Comparison of ENCODE assay signal across 18 cellular contexts in genomic region chr10:78906734-78907385, GRCh38.
DNase-seq lines count a peak whose midpoint lies in the region; ATAC-seq and TF ChIP-seq lines count a peak whose summit lies in the region.
"Had no signal": no experiment of that assay in that cellular context is flagged by ENCODE, and none has a peak within 500 bp of the region (broad histone marks: within the 10 kb centered on the region; RNA-seq: fewer than 3 reads in every experiment).

No MANE protein-coding gene starts in this region.

- ATAC-seq in upper lobe of right lung (no peak), GM21619 (IDR thresholded peaks at IDR 0.05; ENCODE audit: unreplicated experiment) (no peak)
- ATAC-seq in activated T-cell treated with anti-CD3 and anti-CD28 coated beads, Interleukin-2, amount 50 U/mL, for 72 hours (replicated peaks in 1 of 2) = no peak
- ATAC-seq: A549 had no signal

- no CpG with 5 or more reads among the region's 3 CpGs for WGBS in neuronal stem cell (ENCODE audit: extremely low coverage in 2 of 2, insufficient read length in 2 of 2, insufficient replicate concordance in 1 of 2), 2 donors

- no peak overlapping the region for H3K14ac ChIP-seq in neuronal stem cell (ENCODE audit: low read length)

- H2AFZ ChIP-seq in neuronal stem cell (ENCODE audit: low read length) = no peak overlapping the region
- H2AFZ ChIP-seq: GM23248 had no signal

- H3K4me3 Mint-ChIP-seq in activated naive CD4-positive, alpha-beta T cell treated with anti-CD3 and anti-CD28 coated beads, Interleukin-2, amount 50 U/mL, for 24 hours = no peak overlapping the region
- no peak overlapping the region for H3K4me3 Mint-ChIP-seq in activated T-cell treated with anti-CD3 and anti-CD28 coated beads, Interleukin-2, amount 50 U/mL, for 72 hours
- H3K4me3 Mint-ChIP-seq: CD4-positive, alpha-beta memory T cell had no signal

- peak overlapping the region; percentile 54 for H3K18ac ChIP-seq in neuronal stem cell (ENCODE audit: low read length)

- H3K4me1 ChIP-seq in neuronal stem cell (ENCODE audit: control insufficient read depth in 2 of 2, insufficient read depth in 1 of 2, low read depth in 1 of 2, low read length in 2 of 2) = peaks cover 22 to 26% of the 10 kb centered on the region in 2 donors
- no peaks in the 10 kb centered on the region for H3K4me1 ChIP-seq in upper lobe of right lung
- H3K4me1 ChIP-seq: A549, BLaER1 had no signal

- peaks cover 0 to 20% (median 0%) of the 10 kb centered on the region in 3 experiments for H3K27me3 ChIP-seq in neuronal stem cell (ENCODE audit: control insufficient read depth in 3 of 3, insufficient read depth in 3 of 3, low read depth in 1 of 3, low read length in 3 of 3)
- no peaks in the 10 kb centered on the region for H3K27me3 ChIP-seq in upper lobe of right lung
- H3K27me3 ChIP-seq: BLaER1 had no signal

- H3K4ac ChIP-seq in neuronal stem cell (ENCODE audit: low read length) = no peak overlapping the region

- no peak for DNase-seq in activated naive CD4-positive, alpha-beta T cell treated with Interleukin-2 at 50 U/mL for 16 hours
- DNase-seq in coronary artery (ENCODE audit: low spot score) = peak; percentile 9
- no peak for DNase-seq in neuronal stem cell (ENCODE audit: low spot score)
- DNase-seq in upper lobe of right lung = peak; percentile 19
- DNase-seq in NCI-H446 (lab: John Stamatoyannopoulos, UW) = no peak
- DNase-seq in activated T-cell treated with anti-CD3 and anti-CD28 coated beads, Interleukin-2, amount 50 U/mL, for 72 hours = no peak
- DNase-seq: CD4-positive, alpha-beta memory T cell; GDM1; GM23248; KG1; NCI-H2107; NCI-H524; NCI-H82; OCI-M1 had no signal

- H3K4me3 ChIP-seq in coronary artery (no peak overlapping the region), neuronal stem cell (ENCODE audit: low read length in 2 of 2) (no peak overlapping the region), upper lobe of right lung (no peak overlapping the region)
- H3K4me3 ChIP-seq: A549, BLaER1, GM23248 had no signal

- no peak overlapping the region for H3K27ac ChIP-seq in coronary artery
- H3K27ac ChIP-seq in neuronal stem cell (replicated peaks; ENCODE audit: low read length) = no peak overlapping the region
- no peak overlapping the region for H3K27ac ChIP-seq in upper lobe of right lung
- H3K27ac ChIP-seq: A549, BLaER1, GM23248 had no signal

- TF ChIP-seq CTCF in coronary artery (IDR thresholded peaks at IDR 0.05) (no peak), upper lobe of right lung (IDR thresholded peaks at IDR 0.05) (no peak)

- H3K9ac ChIP-seq in neuronal stem cell (ENCODE audit: low read depth, low read length, poor library complexity) = no peak overlapping the region
- H3K9ac ChIP-seq: BLaER1, GM23248 had no signal

- H2BK5ac ChIP-seq in neuronal stem cell (ENCODE audit: low read length) = no peak overlapping the region

- no peak overlapping the region for H3K4me2 ChIP-seq in neuronal stem cell (ENCODE audit: insufficient read depth, low read length, poor library complexity, severe bottlenecking)
- H3K4me2 ChIP-seq: A549, BLaER1 had no signal

- H3K27ac Mint-ChIP-seq in activated naive CD4-positive, alpha-beta T cell treated with anti-CD3 and anti-CD28 coated beads, Interleukin-2, amount 50 U/mL, for 24 hours = peak overlapping the region; percentile 21
- no peak overlapping the region for H3K27ac Mint-ChIP-seq in activated T-cell treated with anti-CD3 and anti-CD28 coated beads, Interleukin-2, amount 50 U/mL, for 72 hours
- H3K27ac Mint-ChIP-seq: CD4-positive, alpha-beta memory T cell had no signal

- no peaks in the 10 kb centered on the region for H3K27me3 Mint-ChIP-seq in activated naive CD4-positive, alpha-beta T cell treated with anti-CD3 and anti-CD28 coated beads, Interleukin-2, amount 50 U/mL, for 24 hours
- H3K27me3 Mint-ChIP-seq in activated T-cell treated with anti-CD3 and anti-CD28 coated beads, Interleukin-2, amount 50 U/mL, for 72 hours (ENCODE audit: low read depth) = no peaks in the 10 kb centered on the region

- H2BK120ac ChIP-seq in neuronal stem cell (ENCODE audit: low read depth, low read length) = no peak overlapping the region

- H2BK12ac ChIP-seq in neuronal stem cell (ENCODE audit: low read length) = peak overlapping the region; percentile 5

- H3K36me3 ChIP-seq in neuronal stem cell (replicated peaks in 1 of 2; ENCODE audit: control insufficient read depth in 2 of 2, insufficient read depth in 2 of 2, low read length in 2 of 2) (no peaks in the 10 kb centered on the region), upper lobe of right lung (no peaks in the 10 kb centered on the region)
- H3K36me3 ChIP-seq: BLaER1 had no signal

- H4K91ac ChIP-seq in neuronal stem cell (ENCODE audit: low read depth, low read length, poor library complexity) = no peak overlapping the region

- H3K4me1 Mint-ChIP-seq in activated naive CD4-positive, alpha-beta T cell treated with anti-CD3 and anti-CD28 coated beads, Interleukin-2, amount 50 U/mL, for 24 hours = no peaks in the 10 kb centered on the region
- no peaks in the 10 kb centered on the region for H3K4me1 Mint-ChIP-seq in activated T-cell treated with anti-CD3 and anti-CD28 coated beads, Interleukin-2, amount 50 U/mL, for 72 hours (ENCODE audit: low read depth)
- H3K4me1 Mint-ChIP-seq: CD4-positive, alpha-beta memory T cell had no signal

- H3K79me1 ChIP-seq in neuronal stem cell (ENCODE audit: low read depth, low read length) = no peaks in the 10 kb centered on the region

- peak overlapping the region; percentile 1 for H2BK15ac ChIP-seq in neuronal stem cell (ENCODE audit: low read length)

- intact Hi-C loops in upper lobe of right lung (cut with DNase I) = no loop called here

- H3K9me3 Mint-ChIP-seq in activated naive CD4-positive, alpha-beta T cell treated with anti-CD3 and anti-CD28 coated beads, Interleukin-2, amount 50 U/mL, for 24 hours = no peaks in the 10 kb centered on the region
- H3K9me3 Mint-ChIP-seq in activated T-cell treated with anti-CD3 and anti-CD28 coated beads, Interleukin-2, amount 50 U/mL, for 72 hours = no peaks in the 10 kb centered on the region
- H3K9me3 Mint-ChIP-seq: CD4-positive, alpha-beta memory T cell had no signal

- H4K8ac ChIP-seq in neuronal stem cell (ENCODE audit: low read depth, low read length) = no peak overlapping the region

- H3K9me3 ChIP-seq in neuronal stem cell (replicated peaks in 1 of 2; ENCODE audit: control insufficient read depth in 2 of 2, insufficient read depth in 1 of 2, low read depth in 1 of 2, low read length in 2 of 2) = no peaks in the 10 kb centered on the region
- H3K9me3 ChIP-seq in upper lobe of right lung = no peaks in the 10 kb centered on the region
- H3K9me3 ChIP-seq: A549, BLaER1 had no signal

- no peaks in the 10 kb centered on the region for H3K36me3 Mint-ChIP-seq in activated naive CD4-positive, alpha-beta T cell treated with anti-CD3 and anti-CD28 coated beads, Interleukin-2, amount 50 U/mL, for 24 hours
- H3K36me3 Mint-ChIP-seq in activated T-cell treated with anti-CD3 and anti-CD28 coated beads, Interleukin-2, amount 50 U/mL, for 72 hours (ENCODE audit: insufficient read depth in 2 of 2) = no peaks in the 10 kb centered on the region
- H3K36me3 Mint-ChIP-seq: CD4-positive, alpha-beta memory T cell had no signal

- no peak overlapping the region for H3K23ac ChIP-seq in neuronal stem cell (ENCODE audit: low read depth, low read length, poor library complexity)

- H2AK5ac ChIP-seq in neuronal stem cell (ENCODE audit: low read depth, low read length) = peak overlapping the region; percentile 46

Comparison
In these comparisons a context has a peak if more than half of its experiments do, and no peak if none do; other contexts are left out.
1. DNase-seq: peak in coronary artery (single experiment) and upper lobe of right lung (single experiment); none in activated naive CD4-positive, alpha-beta T cell treated with Interleukin-2 at 50 U/mL for 16 hours (single experiment), neuronal stem cell (single experiment), NCI-H446 (0 of 2) and activated T-cell treated with anti-CD3 and anti-CD28 coated beads, Interleukin-2, amount 50 U/mL, for 72 hours (0 of 2).